1 cellular context compared by ENCODE assay signal in the genomic region with DNA sequence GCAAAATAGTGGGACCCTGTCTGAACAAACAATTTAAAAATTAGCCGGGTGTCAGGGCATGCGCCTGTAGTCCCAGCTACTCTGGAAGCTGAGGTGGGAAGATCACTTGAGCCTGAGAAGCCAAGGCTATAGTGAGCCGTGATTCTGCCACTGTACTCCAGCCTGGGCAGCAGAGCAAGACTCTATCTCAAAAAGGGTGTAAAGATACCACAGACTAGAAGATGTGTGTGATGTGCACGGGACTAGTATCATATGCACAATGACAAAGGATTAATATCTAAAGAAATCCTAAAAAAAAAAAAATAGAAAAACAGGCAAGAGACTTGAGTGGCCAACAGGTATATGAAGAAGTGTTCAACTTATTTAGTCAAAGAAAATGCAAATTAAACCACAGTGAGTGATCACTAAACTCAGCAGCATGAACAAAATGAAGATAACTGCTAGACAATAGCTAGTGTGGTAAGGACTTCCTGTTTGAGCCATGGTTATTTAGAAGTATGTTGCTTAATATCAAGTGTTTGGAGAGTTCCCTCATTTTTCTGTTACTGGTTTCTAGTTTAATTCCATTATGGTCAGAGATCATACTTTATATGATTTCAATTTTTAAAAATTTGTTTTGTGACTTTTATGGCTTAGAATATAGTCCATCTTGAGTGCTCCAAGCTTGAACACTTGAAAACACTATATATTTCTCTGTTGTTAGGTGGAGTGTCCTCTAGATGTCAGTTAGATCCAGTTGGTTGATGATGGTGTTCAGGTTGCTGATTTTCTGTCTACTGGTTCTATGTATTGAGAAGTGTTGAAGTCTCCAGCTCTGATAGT.
TF ChIP-seq lines count a peak whose summit lies in the region.

No MANE protein-coding gene starts in this region.

TF ChIP-seq in HEK293, 187 proteins besides CTCF, POLR2A, EP300 and RAD21 (continued from another document):
- TF ChIP-seq ZNF157 (tag by site-specific recombination; IDR thresholded peaks at IDR 0.05) (no peak), ZNF121 (tag by site-specific recombination; IDR thresholded peaks at IDR 0.05) (no peak)
